In genomic region chr2:74584088-74584645, GRCh38 we compare ENCODE assay signal across 10 cellular contexts.
A peak's percentile ranks its signal among the peaks of the same experiment; 100 is the strongest.
DNase-seq lines count a peak whose midpoint lies in the region; ATAC-seq, FAIRE-seq and TF ChIP-seq lines count a peak whose summit lies in the region.
"Had no signal": no experiment of that assay in that cellular context is flagged by ENCODE, and none has a peak within 500 bp of the region (broad histone marks: within the 10 kb centered on the region; RNA-seq: fewer than 3 reads in every experiment).

No MANE protein-coding gene starts in this region.

- peak overlapping the region; percentile 28 to 56 for H3K4me3 Mint-ChIP-seq in stimulated activated naive CD8-positive, alpha-beta T cell treated with anti-CD3 and anti-CD28 coated beads, Interleukin-15, amount 100 ng/mL, for 72 hours
- H3K4me3 Mint-ChIP-seq: CD4-positive, alpha-beta T cell had no signal

- H3K27me3 Mint-ChIP-seq in stimulated activated naive CD8-positive, alpha-beta T cell treated with anti-CD3 and anti-CD28 coated beads, Interleukin-15, amount 100 ng/mL, for 72 hours = no peaks in the 10 kb centered on the region

- peaks cover 29% of the 10 kb centered on the region for H3K4me1 Mint-ChIP-seq in stimulated activated naive CD8-positive, alpha-beta T cell treated with anti-CD3 and anti-CD28 coated beads, Interleukin-15, amount 100 ng/mL, for 72 hours

- TF ChIP-seq POLR2A in H54 (IDR thresholded peaks at IDR 0.05; ENCODE audit: low read depth, low read length) = no peak

- ATAC-seq in HG02759 (IDR thresholded peaks at IDR 0.05; ENCODE audit: unreplicated experiment) = peak; percentile 60
- ATAC-seq in stimulated activated naive CD8-positive, alpha-beta T cell treated with anti-CD3 and anti-CD28 coated beads, Interleukin-15, amount 100 ng/mL, for 72 hours = peak; percentile 53

- H3K9me3 Mint-ChIP-seq in stimulated activated naive CD8-positive, alpha-beta T cell treated with anti-CD3 and anti-CD28 coated beads, Interleukin-15, amount 100 ng/mL, for 72 hours = no peaks in the 10 kb centered on the region
- H3K9me3 Mint-ChIP-seq: CD4-positive, alpha-beta T cell had no signal

- FAIRE-seq in H54 (lab: Jason Lieb, UNC) = no peak

- H3K27ac Mint-ChIP-seq in stimulated activated naive CD8-positive, alpha-beta T cell treated with anti-CD3 and anti-CD28 coated beads, Interleukin-15, amount 100 ng/mL, for 72 hours = peak overlapping the region in 1 of 2 donors; percentile 95
- H3K27ac Mint-ChIP-seq: CD4-positive, alpha-beta T cell had no signal

- DNase-seq in stimulated activated CD4-positive, alpha-beta T cell treated with anti-CD3 and anti-CD28 coated beads, Interleukin-15, amount 100 ng/mL, for 24 hours = peak; percentile 29
- no peak for DNase-seq in stimulated activated CD4-positive, alpha-beta T cell treated with anti-CD3 and anti-CD28 coated beads, Interleukin-4, amount 100 ng/mL, for 4 hours
- DNase-seq in amniotic epithelial cell (ENCODE audit: low read depth) (peak; percentile 46), Kasumi-1 (lab: John Stamatoyannopoulos, UW) (no peak), NCI-H1694 treated with DMSO at 0.1 percent for 48 hours (lab: John Stamatoyannopoulos, UW) (no peak), H54 (ENCODE audit: insufficient read length, low spot score) (no peak)
- peak in 1 of 2 donors; percentile 34 for DNase-seq in stimulated activated naive CD8-positive, alpha-beta T cell treated with anti-CD3 and anti-CD28 coated beads, Interleukin-15, amount 100 ng/mL, for 72 hours
- DNase-seq: CD4-positive, alpha-beta T cell; cortex of kidney had no signal

Comparison
In these comparisons a context has a peak if more than half of its experiments do, and no peak if none do; other contexts are left out.
1. DNase-seq: peak in stimulated activated CD4-positive, alpha-beta T cell treated with anti-CD3 and anti-CD28 coated beads, Interleukin-15, amount 100 ng/mL, for 24 hours (single experiment) and amniotic epithelial cell (single experiment); none in stimulated activated CD4-positive, alpha-beta T cell treated with anti-CD3 and anti-CD28 coated beads, Interleukin-4, amount 100 ng/mL, for 4 hours (0 of 2), Kasumi-1 (0 of 2), NCI-H1694 treated with DMSO at 0.1 percent for 48 hours (single experiment) and H54 (single experiment).